ENCODE assay signal across 12 cellular contexts in the genomic region with DNA sequence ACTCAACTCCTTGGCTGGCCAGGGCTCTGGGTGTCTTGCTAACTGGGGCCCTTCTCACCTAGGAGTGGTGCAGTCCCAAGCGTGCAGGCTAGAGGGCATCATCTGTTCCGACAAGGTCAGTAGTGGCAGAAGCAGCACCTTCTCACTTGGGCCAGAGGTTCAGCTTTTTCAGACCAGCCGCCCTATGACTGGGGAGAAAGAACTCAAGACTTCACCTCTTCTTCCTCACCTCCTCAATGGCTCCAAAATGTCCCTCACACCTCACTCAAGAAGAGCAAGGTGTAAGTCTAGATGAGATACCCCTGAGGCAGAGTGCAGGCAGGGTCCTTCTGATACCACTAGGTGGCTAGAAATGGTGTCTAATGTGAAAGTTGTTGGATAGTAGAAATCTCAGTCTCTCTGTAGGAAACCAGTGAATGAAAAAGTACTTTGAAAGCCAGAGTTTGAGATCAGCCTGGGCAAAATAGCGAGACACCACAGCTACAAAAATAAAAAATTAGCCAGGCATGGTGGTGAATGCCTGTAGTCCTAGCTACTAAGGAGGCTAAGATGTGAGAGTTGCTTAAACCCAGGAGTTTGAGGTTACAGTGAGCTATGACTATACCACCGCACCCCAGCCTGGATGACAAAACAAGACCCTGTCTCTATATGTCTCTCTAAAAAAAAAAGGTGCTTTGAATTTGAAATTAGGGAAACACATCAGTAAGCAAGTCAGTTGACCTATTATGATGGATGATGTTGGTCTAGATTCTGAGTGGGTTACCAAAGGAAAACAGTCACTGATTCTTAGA. TPM values are rescaled to one million over a fixed set of nuclear protein-coding genes. Genes with fewer than 3 reads are reported as not detected.
DNase-seq lines count a peak whose midpoint lies in the region; ATAC-seq and TF ChIP-seq lines count a peak whose summit lies in the region.
"Had no signal": no experiment of that assay in that cellular context is flagged by ENCODE, and none has a peak within 500 bp of the region (broad histone marks: within the 10 kb centered on the region; RNA-seq: fewer than 3 reads in every experiment).

No MANE protein-coding gene starts in this region.

- TF ChIP-seq CTCF in AG10803 (conservative IDR thresholded peaks at IDR 0.05; ENCODE audit: low read length), result peak; percentile 48
- peak; percentile 56 for TF ChIP-seq CTCF in GM12872 (IDR thresholded peaks at IDR 0.05; ENCODE audit: insufficient read depth, low read depth, low read length)
- TF ChIP-seq CTCF in fibroblast of the aortic adventitia (IDR thresholded peaks at IDR 0.05; ENCODE audit: insufficient read depth, low read length), result peak; percentile 16
- no peak for TF ChIP-seq CTCF in glutamatergic neuron (IDR thresholded peaks at IDR 0.05; ENCODE audit: partially characterized antibody, unreplicated experiment)

- no peaks in the 10 kb centered on the region for H3K4me1 Mint-ChIP-seq in glutamatergic neuron (ENCODE audit: low read depth, unreplicated experiment)

- H3K27me3 Mint-ChIP-seq in glutamatergic neuron (ENCODE audit: unreplicated experiment), result peaks cover 2% of the 10 kb centered on the region

- in situ Hi-C loops in SK-MEL-5 (cut with HindIII; ENCODE audit: low pct_unique_long_range_greater_than_20kb, low sequenced_read_pairs), result no loop called here

- H3K27ac Mint-ChIP-seq in glutamatergic neuron (ENCODE audit: unreplicated experiment), result no peak overlapping the region

- no peak for DNase-seq in AG10803 (ENCODE audit: low read depth)
- peak; percentile 52 for DNase-seq in SK-MEL-5 (ENCODE audit: low read depth, low spot score)
- DNase-seq in fibroblast of the aortic adventitia (ENCODE audit: low read depth), result no peak
- no peak for DNase-seq in activated gamma-delta T cell (lab: John Stamatoyannopoulos, UW)
- no peak for DNase-seq in glutamatergic neuron
- DNase-seq in D341Med (ENCODE audit: low spot score), result no peak
- DNase-seq: cortex of kidney, NCI-H446 treated with DMSO at 0.1 percent for 48 hours had no signal

- H3K36me3 Mint-ChIP-seq in glutamatergic neuron (ENCODE audit: unreplicated experiment), result peaks cover 6% of the 10 kb centered on the region

- H3K4me3 ChIP-seq in AG10803 (ENCODE audit: low read length), result no peak overlapping the region
- no peak overlapping the region for H3K4me3 ChIP-seq in fibroblast of the aortic adventitia (ENCODE audit: low read depth, low read length)

- no peak overlapping the region for H3K4me3 Mint-ChIP-seq in glutamatergic neuron (ENCODE audit: unreplicated experiment)

- H3K9me3 Mint-ChIP-seq in glutamatergic neuron (ENCODE audit: unreplicated experiment), result peaks cover 2% of the 10 kb centered on the region

- ATAC-seq in GM18520 (IDR thresholded peaks at IDR 0.05; ENCODE audit: unreplicated experiment), result no peak

RNA-seq across cellular contexts. Expression of gene IL20, which starts 8.6 kb away (rescaled TPM):
- total RNA-seq in SK-MEL-5 (2014; rRNA removed; shearing (Covaris generic)), result not detected in 2 replicates
- polyA plus RNA-seq in SK-MEL-5 (2015; cell fraction: cytosol; rRNA removed), result not detected in 2 replicates
- polyA plus RNA-seq in SK-MEL-5 (2015; cell fraction: nucleus; rRNA removed), result not detected in 2 replicates
- not detected in 2 replicates for total RNA-seq in fibroblast of the aortic adventitia (ENCODE audit: low replicate concordance)
- total RNA-seq in glutamatergic neuron (ENCODE audit: unreplicated experiment), result not detected
- total RNA-seq: skeletal muscle tissue, subcutaneous adipose tissue had no signal

RNA-seq across cellular contexts. Expression of gene IL24, which starts 40.4 kb away (rescaled TPM):
- 0.37 TPM in 1 of 2 replicates, not detected in the other for total RNA-seq in SK-MEL-5 (2014; rRNA removed; shearing (Covaris generic))
- polyA plus RNA-seq in SK-MEL-5 (2015; cell fraction: cytosol; rRNA removed), result 0.95 TPM in 2 replicates
- polyA plus RNA-seq in SK-MEL-5 (2015; cell fraction: nucleus; rRNA removed), result 0.60 and 5.0 TPM in 2 replicates
- total RNA-seq in fibroblast of the aortic adventitia (ENCODE audit: low replicate concordance), result not detected in 2 replicates
- not detected for total RNA-seq in glutamatergic neuron (ENCODE audit: unreplicated experiment)
- total RNA-seq: skeletal muscle tissue, subcutaneous adipose tissue had no signal
